Comparison of ENCODE assay signal across 1 cellular context in genomic region chr3:144687862-144688261, GRCh38.
TF ChIP-seq lines count a peak whose summit lies in the region.

No MANE protein-coding gene starts in this region.

TF ChIP-seq in WTC11, 78 proteins besides CTCF, POLR2A, EP300 and RAD21 (continued from another document):
- TF ChIP-seq PRDM15 (CRISPR knock-in tag; IDR thresholded peaks at IDR 0.05) (no peak), ZNF263 (CRISPR knock-in tag; IDR thresholded peaks at IDR 0.05; ENCODE audit: low read depth) (no peak), NFATC4 (CRISPR knock-in tag; IDR thresholded peaks at IDR 0.05) (no peak), IRF1 (CRISPR knock-in tag; IDR thresholded peaks at IDR 0.05) (no peak), ELF4 (CRISPR knock-in tag; IDR thresholded peaks at IDR 0.05; ENCODE audit: low read depth) (no peak)
- TF ChIP-seq, protein P1, sequence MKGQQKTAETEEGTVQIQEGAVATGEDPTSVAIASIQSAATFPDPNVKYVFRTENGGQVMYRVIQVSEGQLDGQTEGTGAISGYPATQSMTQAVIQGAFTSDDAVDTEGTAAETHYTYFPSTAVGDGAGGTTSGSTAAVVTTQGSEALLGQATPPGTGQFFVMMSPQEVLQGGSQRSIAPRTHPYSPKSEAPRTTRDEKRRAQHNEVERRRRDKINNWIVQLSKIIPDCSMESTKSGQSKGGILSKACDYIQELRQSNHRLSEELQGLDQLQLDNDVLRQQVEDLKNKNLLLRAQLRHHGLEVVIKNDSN (CRISPR knock-in tag; IDR thresholded peaks at IDR 0.05), result no peak
